ENCODE assay signal across 27 cellular contexts in the genomic region with DNA sequence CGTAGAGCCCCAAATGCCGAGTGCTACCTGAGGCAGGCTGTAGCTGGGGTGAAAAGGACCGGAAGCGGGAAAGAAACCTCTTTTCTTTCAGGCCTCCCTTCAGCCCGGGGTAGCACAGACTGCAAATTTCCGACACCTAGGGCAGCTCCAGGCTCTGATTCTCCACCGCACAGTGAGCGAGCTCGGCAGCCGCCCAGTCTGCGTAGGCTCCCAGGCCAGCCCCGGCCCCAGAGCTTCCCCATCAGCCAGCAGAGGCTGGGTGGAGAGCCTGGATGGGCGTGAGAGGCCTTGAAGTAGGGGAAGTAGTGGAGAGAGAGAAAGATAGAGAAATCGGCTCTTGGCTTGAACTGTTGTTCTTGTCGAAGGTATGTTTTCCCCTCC. TPM values are rescaled to one million over a fixed set of nuclear protein-coding genes. Genes with fewer than 3 reads are reported as not detected.
DNase-seq lines count a peak whose midpoint lies in the region; ATAC-seq and TF ChIP-seq lines count a peak whose summit lies in the region.
"Had no signal": no experiment of that assay in that cellular context is flagged by ENCODE, and none has a peak within 500 bp of the region (broad histone marks: within the 10 kb centered on the region; RNA-seq: fewer than 3 reads in every experiment).

No MANE protein-coding gene starts in this region.

- H3K9me3 Mint-ChIP-seq in CD14-positive monocyte = peaks cover 0 to 40% (median 33%) of the 10 kb centered on the region in 7 donors
- H3K9me3 Mint-ChIP-seq: activated B cell treated with CpG ODN at 0.5 μM for 24 hours; CD4-positive, alpha-beta T cell; memory B cell had no signal

- H3K27me3 Mint-ChIP-seq in CD14-positive monocyte (ENCODE audit: low read depth in 3 of 3) = peaks cover 92 to 100% (median 97%) of the 10 kb centered on the region in 3 donors

- DNase-seq in CD14-positive monocyte (ENCODE audit: low spot score) = no peak
- peak; percentile 80 for DNase-seq in H7
- peak; percentile 6 for DNase-seq in astrocyte of the hippocampus (ENCODE audit: low read depth, low spot score)
- DNase-seq in foreskin fibroblast = no peak
- DNase-seq in NCI-H1436 (lab: John Stamatoyannopoulos, UW) = no peak
- DNase-seq: ACHN; activated B cell treated with CpG ODN at 0.5 μM for 24 hours; activated naive CD8-positive, alpha-beta T cell treated with anti-CD3 and anti-CD28 coated beads, Interleukin-2, amount 10 ng/mL, durations not matched to agents 7 days and 5 days; CD4-positive, alpha-beta T cell; DMS79; naive thymus-derived CD4-positive, alpha-beta T cell; NCI-H2029; NCI-H524; SHP77; stimulated activated CD4-positive, alpha-beta T cell treated with anti-CD3 and anti-CD28 coated beads, Interleukin-4, amount 100 ng/mL, for 1 hour; T-helper 2 cell; upper lobe of right lung had no signal

- H3K4me3 ChIP-seq in H7 (ENCODE audit: insufficient read depth, low read depth, low read length) = peak overlapping the region; percentile 34
- peak overlapping the region; percentile 50 for H3K4me3 ChIP-seq in iPS-18c (ENCODE audit: insufficient read depth, low read depth, low read length)
- H3K4me3 ChIP-seq in foreskin fibroblast (ENCODE audit: low read depth in 1 of 2, low read length in 2 of 2) = no peak overlapping the region
- H3K4me3 ChIP-seq: coronary artery, gastroesophageal sphincter, prostate gland, skin epidermis, upper lobe of right lung had no signal

- no peak for TF ChIP-seq CTCF in CD14-positive monocyte (IDR thresholded peaks at IDR 0.05)
- TF ChIP-seq CTCF in foreskin fibroblast (IDR thresholded peaks at IDR 0.05; ENCODE audit: low read depth, low read length) = no peak

- ATAC-seq in HG03342 (IDR thresholded peaks at IDR 0.05; ENCODE audit: unreplicated experiment) = no peak
- ATAC-seq in GM19395 (IDR thresholded peaks at IDR 0.05; ENCODE audit: unreplicated experiment) = no peak
- ATAC-seq: gastroesophageal sphincter; naive thymus-derived CD4-positive, alpha-beta T cell; upper lobe of right lung had no signal

- H3K36me3 Mint-ChIP-seq in CD14-positive monocyte = peaks cover 0 to 3% of the 10 kb centered on the region in 2 donors
- H3K36me3 Mint-ChIP-seq: memory B cell had no signal

- H3K36me3 ChIP-seq in H7 (replicated peaks; ENCODE audit: control insufficient read depth, insufficient read depth, low read length) = no peaks in the 10 kb centered on the region
- H3K36me3 ChIP-seq: gastroesophageal sphincter, prostate gland, upper lobe of right lung had no signal

- intact Hi-C loops in CD14-positive monocyte (cut with micrococcal nuclease) = no loop called here

- peak overlapping the region; percentile 31 to 64 for H3K4me3 Mint-ChIP-seq in CD14-positive monocyte
- H3K4me3 Mint-ChIP-seq: activated B cell treated with CpG ODN at 0.5 μM for 24 hours; activated naive CD8-positive, alpha-beta T cell treated with anti-CD3 and anti-CD28 coated beads, Interleukin-2, amount 10 ng/mL, durations not matched to agents 7 days and 5 days; CD4-positive, alpha-beta T cell; memory B cell had no signal

- H3K9me3 ChIP-seq in iPS-18c (ENCODE audit: control insufficient read depth, insufficient read depth, low read length) = no peaks in the 10 kb centered on the region
- H3K9me3 ChIP-seq: prostate gland, upper lobe of right lung had no signal

- peaks cover 23% of the 10 kb centered on the region for H3K4me1 Mint-ChIP-seq in CD14-positive monocyte

- peaks cover 91% of the 10 kb centered on the region for H3K27me3 ChIP-seq in H7 (ENCODE audit: control insufficient read depth, insufficient read depth, low read length)

- peak overlapping the region in 1 of 7 donors; percentile 35 for H3K27ac Mint-ChIP-seq in CD14-positive monocyte
- H3K27ac Mint-ChIP-seq: activated B cell treated with CpG ODN at 0.5 μM for 24 hours; activated naive CD8-positive, alpha-beta T cell treated with anti-CD3 and anti-CD28 coated beads, Interleukin-2, amount 10 ng/mL, durations not matched to agents 7 days and 5 days; CD4-positive, alpha-beta T cell; memory B cell; naive thymus-derived CD4-positive, alpha-beta T cell had no signal

RNA-seq across cellular contexts. Expression of a gene that starts 9.3 kb away (rescaled TPM):
- not detected for polyA plus RNA-seq in CD14-positive monocyte
- total RNA-seq in H7 (2014; rRNA removed; shearing (Covaris generic)) = 12.3 and 23.3 TPM in 2 replicates
- total RNA-seq: activated B cell treated with CpG ODN at 0.5 μM for 24 hours; activated CD8-positive, alpha-beta memory T cell treated with anti-CD3 and anti-CD28 coated beads for 36 hours; activated naive CD8-positive, alpha-beta T cell treated with anti-CD3 and anti-CD28 coated beads, Interleukin-2, amount 10 ng/mL, durations not matched to agents 7 days and 5 days; CD4-positive, alpha-beta T cell; MCF 10A; naive thymus-derived CD4-positive, alpha-beta T cell; upper lobe of right lung had no signal
- polyA plus RNA-seq: naive thymus-derived CD4-positive, alpha-beta T cell had no signal

Comparison
In these comparisons a context has a peak if more than half of its experiments do, and no peak if none do; other contexts are left out.
1. DNase-seq: peak in H7 (single experiment) and astrocyte of the hippocampus (single experiment); none in CD14-positive monocyte (single experiment), foreskin fibroblast (0 of 2) and NCI-H1436 (single experiment).
2. H3K4me3 ChIP-seq: peak in H7 (single experiment) and iPS-18c (single experiment); none in foreskin fibroblast (0 of 2).